In the genomic region with DNA sequence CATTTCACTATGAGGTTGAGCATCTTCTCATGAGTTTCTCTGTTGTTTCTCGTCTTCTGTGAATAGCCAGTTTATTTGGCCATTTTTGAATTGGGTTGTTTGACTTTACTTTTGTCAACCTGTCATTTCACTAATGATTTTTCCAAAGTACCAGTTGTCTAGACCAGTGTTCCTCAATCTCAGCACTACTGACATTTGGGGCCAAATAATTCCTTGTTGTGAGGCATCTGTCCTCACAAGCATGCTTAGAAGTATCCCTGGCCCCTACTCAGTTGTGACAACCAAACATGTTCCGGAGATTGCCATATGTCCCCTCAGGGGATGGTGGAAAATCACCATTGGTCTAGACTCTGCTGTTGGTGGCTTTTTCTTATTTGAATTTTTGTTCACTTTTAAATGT, we compare ENCODE assay signal across 35 cellular contexts.
"Had no signal": no experiment of that assay in that cellular context is flagged by ENCODE, and none has a peak within 500 bp of the region (broad histone marks: within the 10 kb centered on the region; RNA-seq: fewer than 3 reads in every experiment).

No MANE protein-coding gene starts in this region.

- H3K4me1 Mint-ChIP-seq: activated CD4-positive, alpha-beta T cell treated with anti-CD3 and anti-CD28 coated beads, Interleukin-2, amount 10 ng/mL, durations not matched to agents 24 days and 14 days; activated naive CD4-positive, alpha-beta T cell treated with anti-CD3 and anti-CD28 coated beads, Interleukin-2, amount 10 ng/mL, durations not matched to agents 7 days and 5 days; activated T-helper 17 cell treated with anti-CD3 and anti-CD28 coated beads, Interleukin-2, amount 50 U/mL, for 72 hours; brain; central memory CD8-positive, alpha-beta T cell had no signal

- H3K27ac ChIP-seq: ascending aorta, cardiac muscle cell, VCaP had no signal

- FAIRE-seq: TTC549 had no signal

- DNase-seq: activated B cell treated with CpG ODN at 0.5 μM for 24 hours; activated CD4-positive, alpha-beta memory T cell treated with anti-CD3 and anti-CD28 coated beads for 36 hours; activated CD4-positive, alpha-beta T cell treated with anti-CD3 and anti-CD28 coated beads for 4 hours; activated CD4-positive, alpha-beta T cell treated with anti-CD3 and anti-CD28 coated beads, Interleukin-2, amount 10 ng/mL, durations not matched to agents 24 days and 14 days; activated CD4-positive, alpha-beta T cell treated with anti-CD3 and anti-CD28 coated beads, Interleukin-2, amount 50 U/mL, for 1 hour; activated CD4-positive, alpha-beta T cell treated with anti-CD3 and anti-CD28 coated beads, Interleukin-2, amount 50 U/mL, for 4 hours; activated CD4-positive, CD25-positive, alpha-beta regulatory T cell treated with anti-CD3 and anti-CD28 coated beads, Interleukin-2, amount 50 U/mL, for 72 hours; activated CD8-positive, alpha-beta memory T cell treated with anti-CD3 and anti-CD28 coated beads, Interleukin-2, amount 50 U/mL, for 4 hours; activated gamma-delta T cell; activated naive CD4-positive, alpha-beta T cell treated with anti-CD3 and anti-CD28 coated beads, Interleukin-2, amount 10 ng/mL, durations not matched to agents 7 days and 5 days; activated naive CD4-positive, alpha-beta T cell treated with Interleukin-2 at 50 U/mL for 16 hours; activated naive CD8-positive, alpha-beta T cell treated with anti-CD3 and anti-CD28 coated beads, Interleukin-2, amount 10 ng/mL, durations not matched to agents 7 days and 5 days; activated naive CD8-positive, alpha-beta T cell treated with anti-CD3 and anti-CD28 coated beads, Interleukin-2, amount 50 U/mL, for 24 hours; activated T-cell treated with anti-CD3 and anti-CD28 coated beads for 4 hours; activated T-cell treated with anti-CD3 and anti-CD28 coated beads, Interleukin-2, amount 50 U/mL, for 1 hour; activated T-cell treated with anti-CD3 and anti-CD28 coated beads, Interleukin-2, amount 50 U/mL, for 4 hours; activated T-cell treated with anti-CD3 and anti-CD28 coated beads, Interleukin-2, amount 50 U/mL, for 72 hours; amygdala; anterior cingulate cortex; caudate nucleus; cerebellar nuclear complex; T-helper 2 cell; T-helper 9 cell had no signal

- ATAC-seq: activated CD8-positive, alpha-beta T cell treated with anti-CD3 and anti-CD28 coated beads for 36 hours; activated naive CD8-positive, alpha-beta T cell treated with anti-CD3 and anti-CD28 coated beads, Interleukin-2, amount 50 U/mL, for 24 hours; activated T-cell treated with anti-CD3 and anti-CD28 coated beads, Interleukin-2, amount 50 U/mL, for 4 hours; activated T-cell treated with anti-CD3 and anti-CD28 coated beads, Interleukin-2, amount 50 U/mL, for 72 hours; activated T-helper 17 cell treated with anti-CD3 and anti-CD28 coated beads, Interleukin-2, amount 50 U/mL, for 72 hours had no signal

- H3K36me3 ChIP-seq: ascending aorta, cardiac muscle cell had no signal

- H3K27me3 Mint-ChIP-seq: activated B cell treated with CpG ODN at 0.5 μM for 24 hours; activated naive CD4-positive, alpha-beta T cell treated with anti-CD3 and anti-CD28 coated beads, Interleukin-2, amount 50 U/mL, for 24 hours; brain had no signal

- H3K36me3 Mint-ChIP-seq: activated CD4-positive, alpha-beta memory T cell treated with anti-CD3 and anti-CD28 coated beads for 36 hours; activated naive CD4-positive, alpha-beta T cell treated with anti-CD3 and anti-CD28 coated beads, Interleukin-2, amount 10 ng/mL, durations not matched to agents 7 days and 5 days; activated naive CD8-positive, alpha-beta T cell; activated naive CD8-positive, alpha-beta T cell treated with anti-CD3 and anti-CD28 coated beads, Interleukin-2, amount 10 ng/mL, durations not matched to agents 7 days and 5 days; brain had no signal

- H3K4me3 Mint-ChIP-seq: activated B cell treated with CpG ODN at 0.5 μM for 24 hours; activated CD4-positive, alpha-beta memory T cell treated with anti-CD3 and anti-CD28 coated beads for 36 hours; activated CD4-positive, alpha-beta T cell treated with anti-CD3 and anti-CD28 coated beads, Interleukin-2, amount 10 ng/mL, durations not matched to agents 24 days and 14 days; activated CD8-positive, alpha-beta T cell treated with anti-CD3 and anti-CD28 coated beads for 36 hours; activated naive CD4-positive, alpha-beta T cell treated with anti-CD3 and anti-CD28 coated beads, Interleukin-2, amount 10 ng/mL, durations not matched to agents 7 days and 5 days; activated naive CD4-positive, alpha-beta T cell treated with anti-CD3 and anti-CD28 coated beads, Interleukin-2, amount 50 U/mL, for 24 hours; activated naive CD8-positive, alpha-beta T cell; activated naive CD8-positive, alpha-beta T cell treated with anti-CD3 and anti-CD28 coated beads, Interleukin-2, amount 10 ng/mL, durations not matched to agents 7 days and 5 days; activated naive CD8-positive, alpha-beta T cell treated with anti-CD3 and anti-CD28 coated beads, Interleukin-2, amount 50 U/mL, for 24 hours; activated T-cell treated with anti-CD3 and anti-CD28 coated beads, Interleukin-2, amount 50 U/mL, for 4 hours; activated T-cell treated with anti-CD3 and anti-CD28 coated beads, Interleukin-2, amount 50 U/mL, for 72 hours; activated T-helper 1 cell treated with anti-CD3 and anti-CD28 coated beads, Interleukin-12 subunit alpha, Interleukin-12 subunit beta, Interleukin-2, Interleukin-4 antibody, amounts not matched to agents 30 ng/mL and 10 ng/mL and 1 ng/mL, durations not matched to agents 14 hours and 24 hours and 36 hours; activated T-helper 17 cell treated with anti-CD3 and anti-CD28 coated beads, Interleukin-2, amount 50 U/mL, for 72 hours; brain; central memory CD8-positive, alpha-beta T cell; T-helper 2 cell treated with Interferon-gamma antibody and Interleukin-4, amounts not matched to agents 5 μg/mL and 100 μg/mL, for 36 hours had no signal

- H3K4me1 ChIP-seq: ascending aorta had no signal

- H3K9me3 ChIP-seq: ascending aorta had no signal

- H3K27me3 ChIP-seq: ascending aorta, cardiac muscle cell had no signal

- H3K4me3 ChIP-seq: ascending aorta, cardiac muscle cell had no signal

- H3K9me3 Mint-ChIP-seq: activated CD4-positive, alpha-beta T cell treated with anti-CD3 and anti-CD28 coated beads, Interleukin-2, amount 10 ng/mL, durations not matched to agents 24 days and 14 days; activated naive CD4-positive, alpha-beta T cell treated with anti-CD3 and anti-CD28 coated beads, Interleukin-2, amount 50 U/mL, for 24 hours; activated T-helper 17 cell treated with anti-CD3 and anti-CD28 coated beads, Interleukin-2, amount 50 U/mL, for 72 hours; central memory CD8-positive, alpha-beta T cell had no signal

- H3K27ac Mint-ChIP-seq: activated B cell treated with CpG ODN at 0.5 μM for 24 hours; activated CD4-positive, alpha-beta memory T cell treated with anti-CD3 and anti-CD28 coated beads for 36 hours; activated CD4-positive, alpha-beta T cell treated with anti-CD3 and anti-CD28 coated beads, Interleukin-2, amount 10 ng/mL, durations not matched to agents 24 days and 14 days; activated CD8-positive, alpha-beta T cell treated with anti-CD3 and anti-CD28 coated beads for 36 hours; activated naive CD4-positive, alpha-beta T cell treated with anti-CD3 and anti-CD28 coated beads, Interleukin-2, amount 10 ng/mL, durations not matched to agents 7 days and 5 days; activated naive CD4-positive, alpha-beta T cell treated with anti-CD3 and anti-CD28 coated beads, Interleukin-2, amount 50 U/mL, for 24 hours; activated naive CD8-positive, alpha-beta T cell; activated naive CD8-positive, alpha-beta T cell treated with anti-CD3 and anti-CD28 coated beads, Interleukin-2, amount 10 ng/mL, durations not matched to agents 7 days and 5 days; activated naive CD8-positive, alpha-beta T cell treated with anti-CD3 and anti-CD28 coated beads, Interleukin-2, amount 50 U/mL, for 24 hours; activated T-cell treated with anti-CD3 and anti-CD28 coated beads, Interleukin-2, amount 50 U/mL, for 72 hours; activated T-helper 1 cell treated with anti-CD3 and anti-CD28 coated beads, Interleukin-12 subunit alpha, Interleukin-12 subunit beta, Interleukin-2, Interleukin-4 antibody, amounts not matched to agents 30 ng/mL and 10 ng/mL and 1 ng/mL, durations not matched to agents 14 hours and 24 hours and 36 hours; activated T-helper 17 cell treated with anti-CD3 and anti-CD28 coated beads, Interleukin-2, amount 50 U/mL, for 72 hours; brain; T-helper 2 cell treated with Interferon-gamma antibody and Interleukin-4, amounts not matched to agents 5 μg/mL and 100 μg/mL, for 36 hours had no signal
